19 cellular contexts compared by ENCODE assay signal in the genomic region with DNA sequence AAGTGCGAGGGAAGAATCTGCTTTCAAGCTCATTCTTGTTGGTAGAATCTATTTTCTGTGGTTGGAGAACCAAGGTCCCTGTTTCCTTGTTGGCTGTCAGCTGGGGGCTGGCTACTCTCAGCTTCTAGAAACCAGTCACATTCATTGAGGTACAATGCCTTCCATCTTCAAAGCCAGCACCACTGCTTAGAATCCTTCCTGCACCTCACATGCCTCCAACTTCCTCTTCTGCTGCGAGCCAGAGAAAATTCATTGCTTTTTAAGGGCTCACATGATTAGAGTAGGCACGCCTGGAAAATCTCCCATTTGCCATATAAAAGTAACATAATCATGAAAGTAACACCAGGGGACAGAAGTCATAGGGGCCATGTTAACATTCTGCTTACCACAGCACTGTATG. TPM values are rescaled to one million over a fixed set of nuclear protein-coding genes. Genes with fewer than 3 reads are reported as not detected.
A peak's percentile ranks its signal among the peaks of the same experiment; 100 is the strongest.
DNase-seq lines count a peak whose midpoint lies in the region; ATAC-seq and TF ChIP-seq lines count a peak whose summit lies in the region.
"Had no signal": no experiment of that assay in that cellular context is flagged by ENCODE, and none has a peak within 500 bp of the region (broad histone marks: within the 10 kb centered on the region; RNA-seq: fewer than 3 reads in every experiment).

No MANE protein-coding gene starts in this region.

- intact Hi-C loops in PC-3 (cut with micrococcal nuclease), result no loop called here

- H3K4me3 Mint-ChIP-seq in CD4-positive, CD25-positive, alpha-beta regulatory T cell, result no peak overlapping the region
- H3K4me3 Mint-ChIP-seq in immature natural killer cell (peak overlapping the region in 1 of 5 donors; percentile 33), osteocyte (ENCODE audit: unreplicated experiment) (no peak overlapping the region)
- H3K4me3 Mint-ChIP-seq: activated CD8-positive, alpha-beta T cell treated with anti-CD3 and anti-CD28 coated beads for 36 hours; activated naive CD8-positive, alpha-beta T cell treated with anti-CD3 and anti-CD28 coated beads, Interleukin-2, amount 10 ng/mL, durations not matched to agents 7 days and 5 days; GM23338 had no signal

- peaks cover 39 to 68% (median 49%) of the 10 kb centered on the region in 4 donors for H3K4me1 Mint-ChIP-seq in CD4-positive, CD25-positive, alpha-beta regulatory T cell
- H3K4me1 Mint-ChIP-seq in immature natural killer cell, result peaks cover 87 to 97% of the 10 kb centered on the region in 2 donors
- peaks cover 70% of the 10 kb centered on the region for H3K4me1 Mint-ChIP-seq in osteocyte (ENCODE audit: unreplicated experiment)

- no peak overlapping the region for H3K4me3 ChIP-seq in CD4-positive, CD25-positive, alpha-beta regulatory T cell (ENCODE audit: low read depth, low read length)
- no peak overlapping the region for H3K4me3 ChIP-seq in PC-3 (ENCODE audit: low read length)
- H3K4me3 ChIP-seq: body of pancreas, GM23338, SJSA1 had no signal

- POLR2A ChIA-PET in PC-3 (lab: Charles Lee; ENCODE audit: unreplicated experiment), result no interaction called here

- no peaks in the 10 kb centered on the region for H3K27me3 ChIP-seq in CD4-positive, CD25-positive, alpha-beta regulatory T cell (ENCODE audit: control insufficient read depth, insufficient read depth, low read length)
- H3K27me3 ChIP-seq in PC-3 (ENCODE audit: low read length), result no peaks in the 10 kb centered on the region
- H3K27me3 ChIP-seq in foreskin keratinocyte, result no peaks in the 10 kb centered on the region
- H3K27me3 ChIP-seq: body of pancreas, SJSA1 had no signal

- no peak for TF ChIP-seq CTCF in osteocyte (IDR thresholded peaks at IDR 0.05)
- no peak for TF ChIP-seq CTCF in PC-3 (conservative IDR thresholded peaks at IDR 0.05; ENCODE audit: low read depth, low read length)
- no peak for TF ChIP-seq CTCF in foreskin keratinocyte (conservative IDR thresholded peaks at IDR 0.05)

- H3K9me3 ChIP-seq in CD4-positive, CD25-positive, alpha-beta regulatory T cell (ENCODE audit: control insufficient read depth in 2 of 2, low read length in 2 of 2), result no peaks in the 10 kb centered on the region
- H3K9me3 ChIP-seq in PC-3 (ENCODE audit: low read length), result no peaks in the 10 kb centered on the region
- H3K9me3 ChIP-seq: SJSA1 had no signal

- H4K20me1 ChIP-seq in PC-3 (ENCODE audit: low read length), result peaks cover 30% of the 10 kb centered on the region; the same call in 1 of the 2 replicates

- H3F3A ChIP-seq in PC-3 (ENCODE audit: low read length, unreplicated experiment), result no peaks in the 10 kb centered on the region

- no peak overlapping the region for H3K27ac ChIP-seq in CD4-positive, CD25-positive, alpha-beta regulatory T cell (ENCODE audit: insufficient read depth, low read length, poor library complexity, severe bottlenecking)
- H3K27ac ChIP-seq in PC-3 (ENCODE audit: low read length), result no peak overlapping the region
- no peak overlapping the region for H3K27ac ChIP-seq in foreskin keratinocyte
- H3K27ac ChIP-seq: body of pancreas, SJSA1 had no signal

- H3K27me3 Mint-ChIP-seq in CD4-positive, CD25-positive, alpha-beta regulatory T cell, result no peaks in the 10 kb centered on the region
- peaks cover 0 to 4% (median 2%) of the 10 kb centered on the region in 3 donors for H3K27me3 Mint-ChIP-seq in immature natural killer cell (ENCODE audit: low read depth in 3 of 3)
- no peaks in the 10 kb centered on the region for H3K27me3 Mint-ChIP-seq in osteocyte (ENCODE audit: unreplicated experiment)
- H3K27me3 Mint-ChIP-seq: activated CD8-positive, alpha-beta T cell treated with anti-CD3 and anti-CD28 coated beads for 36 hours; activated naive CD8-positive, alpha-beta T cell treated with anti-CD3 and anti-CD28 coated beads, Interleukin-2, amount 10 ng/mL, durations not matched to agents 7 days and 5 days had no signal

- no peaks in the 10 kb centered on the region for H3K9me3 Mint-ChIP-seq in CD4-positive, CD25-positive, alpha-beta regulatory T cell
- H3K9me3 Mint-ChIP-seq in immature natural killer cell, result no peaks in the 10 kb centered on the region
- H3K9me3 Mint-ChIP-seq in osteocyte (ENCODE audit: unreplicated experiment), result no peaks in the 10 kb centered on the region

- H3K4me1 ChIP-seq in CD4-positive, CD25-positive, alpha-beta regulatory T cell (ENCODE audit: control insufficient read depth, insufficient read depth, low read length, poor library complexity, severe bottlenecking), result peaks cover 26% of the 10 kb centered on the region
- no peaks in the 10 kb centered on the region for H3K4me1 ChIP-seq in PC-3 (ENCODE audit: insufficient read depth, low read length)
- peaks cover 4% of the 10 kb centered on the region for H3K4me1 ChIP-seq in foreskin keratinocyte
- H3K4me1 ChIP-seq: SJSA1 had no signal

- no peak for ATAC-seq in CD4-positive, CD25-positive, alpha-beta regulatory T cell (ENCODE audit: low read depth in 2 of 2)
- no peak for ATAC-seq in PC-3
- no peak for ATAC-seq in HG02840 (IDR thresholded peaks at IDR 0.05; ENCODE audit: low FRiP score, unreplicated experiment)
- no peak for ATAC-seq in foreskin keratinocyte
- ATAC-seq: activated CD8-positive, alpha-beta T cell treated with anti-CD3 and anti-CD28 coated beads for 36 hours; body of pancreas; GM23338; right cardiac atrium had no signal

- no TSS peak for BruUV-seq in PC-3 (replicated peaks; lab: Mats Ljungman, UMichigan)

- H3K27ac Mint-ChIP-seq in CD4-positive, CD25-positive, alpha-beta regulatory T cell, result peak overlapping the region; percentile 6 to 58 (median 22)
- peak overlapping the region; percentile 64 to 87 (median 78) for H3K27ac Mint-ChIP-seq in immature natural killer cell
- H3K27ac Mint-ChIP-seq in osteocyte (ENCODE audit: unreplicated experiment), result peak overlapping the region; percentile 79
- H3K27ac Mint-ChIP-seq: activated CD8-positive, alpha-beta T cell treated with anti-CD3 and anti-CD28 coated beads for 36 hours; activated naive CD8-positive, alpha-beta T cell treated with anti-CD3 and anti-CD28 coated beads, Interleukin-2, amount 10 ng/mL, durations not matched to agents 7 days and 5 days; GM23338 had no signal

- CTCF ChIA-PET in PC-3 (lab: Charles Lee), result no interaction called here

- H3K36me3 Mint-ChIP-seq in CD4-positive, CD25-positive, alpha-beta regulatory T cell, result peaks cover 35% of the 10 kb centered on the region
- H3K36me3 Mint-ChIP-seq in immature natural killer cell, result peaks cover 0 to 15% (median 5%) of the 10 kb centered on the region in 3 donors
- peaks cover 38% of the 10 kb centered on the region for H3K36me3 Mint-ChIP-seq in osteocyte (ENCODE audit: unreplicated experiment)

- peaks cover 69% of the 10 kb centered on the region for H3K79me2 ChIP-seq in PC-3 (ENCODE audit: low read length)

- H3K4me2 ChIP-seq in PC-3 (ENCODE audit: low read length), result no peak overlapping the region
- H3K4me2 ChIP-seq: GM23338 had no signal

- peaks cover 33% of the 10 kb centered on the region for H3K36me3 ChIP-seq in CD4-positive, CD25-positive, alpha-beta regulatory T cell (ENCODE audit: control insufficient read depth, insufficient read depth, low read length)
- H3K36me3 ChIP-seq in PC-3 (ENCODE audit: low read depth, low read length), result peaks cover 61% of the 10 kb centered on the region

- no peak overlapping the region for H3K9ac ChIP-seq in PC-3 (ENCODE audit: low read length)

- no peaks in the 10 kb centered on the region for H3K9me2 ChIP-seq in PC-3 (replicated peaks; ENCODE audit: low read length)

- no peak for DNase-seq in CD4-positive, CD25-positive, alpha-beta regulatory T cell
- DNase-seq in OCI-M1 (lab: John Stamatoyannopoulos, UW) (peak; percentile 19), immature natural killer cell (no peak), osteocyte (ENCODE audit: extremely low spot score, unreplicated experiment) (no peak), PC-3 (no peak), foreskin keratinocyte (no peak)
- DNase-seq: activated CD8-positive, alpha-beta T cell treated with anti-CD3 and anti-CD28 coated beads for 36 hours; activated naive CD8-positive, alpha-beta T cell treated with anti-CD3 and anti-CD28 coated beads, Interleukin-2, amount 10 ng/mL, durations not matched to agents 7 days and 5 days; body of pancreas; DND-41; effector memory CD4-positive, alpha-beta T cell; KBM-7; NCI-H2029; NCI-H226; right cardiac atrium; stimulated activated CD4-positive, alpha-beta T cell treated with anti-CD3 and anti-CD28 coated beads, Interleukin-15, amount 100 ng/mL, for 24 hours had no signal

- no peak overlapping the region for H2AFZ ChIP-seq in PC-3 (ENCODE audit: low read length)
- H2AFZ ChIP-seq: GM23338 had no signal

RNA-seq across cellular contexts. Expression of a gene that starts 28.7 kb away (rescaled TPM):
- total RNA-seq in CD4-positive, CD25-positive, alpha-beta regulatory T cell, result 91.6 TPM
- 100 to 1,000 TPM; 144 to 198 (median 191) TPM for polyA plus RNA-seq in CD4-positive, CD25-positive, alpha-beta regulatory T cell
- polyA plus RNA-seq in immature natural killer cell (100 to 1,000 TPM; 235 to 402 (median 325) TPM), foreskin keratinocyte (53.6 and 55.3 TPM in 2 replicates)
- total RNA-seq in osteocyte (228 and 232 TPM in 2 replicates), PC-3 (2014; rRNA removed) (120 and 128 TPM in 2 replicates), foreskin keratinocyte (115 and 130 TPM in 2 replicates)

Comparison
In these comparisons a context has a peak if more than half of its experiments do, and no peak if none do; other contexts are left out.
1. H3K27ac Mint-ChIP-seq: peak in every context shown above with its lines; median percentile 79 in osteocyte; 78 in immature natural killer cell; 22 in CD4-positive, CD25-positive, alpha-beta regulatory T cell.